In the genomic region with DNA sequence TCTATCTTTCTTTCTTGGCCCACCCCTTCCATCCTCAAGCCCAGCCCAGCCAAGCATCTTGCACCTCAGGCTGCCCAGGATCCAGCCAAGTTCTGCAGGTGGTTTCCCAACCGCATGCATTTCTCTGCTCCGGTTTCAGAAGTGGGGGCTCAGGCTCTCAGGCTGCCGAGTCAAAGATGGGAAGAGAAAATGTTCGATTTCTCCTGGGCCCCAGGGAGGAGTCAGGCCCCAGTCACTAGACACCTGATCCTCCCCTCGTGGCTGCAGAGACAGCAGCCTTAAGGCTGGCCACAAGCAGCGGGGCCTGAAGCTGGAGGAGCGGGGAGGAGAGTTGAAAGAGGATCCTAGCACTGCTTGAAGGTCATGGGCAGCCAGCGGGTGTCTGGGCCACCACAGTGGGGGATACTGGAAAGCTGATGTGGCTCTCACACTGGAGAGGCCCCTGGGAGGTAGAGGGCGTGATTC, we compare ENCODE assay signal across 16 cellular contexts. TPM values are rescaled to one million over a fixed set of nuclear protein-coding genes. Genes with fewer than 3 reads are reported as not detected.
A peak's percentile ranks its signal among the peaks of the same experiment; 100 is the strongest.
DNase-seq lines count a peak whose midpoint lies in the region; ATAC-seq and TF ChIP-seq lines count a peak whose summit lies in the region.
"Had no signal": no experiment of that assay in that cellular context is flagged by ENCODE, and none has a peak within 500 bp of the region (broad histone marks: within the 10 kb centered on the region; RNA-seq: fewer than 3 reads in every experiment).

No MANE protein-coding gene starts in this region.

- H3K36me3 ChIP-seq in GM06990 (ENCODE audit: control insufficient read depth, insufficient read depth, low read length) (no peaks in the 10 kb centered on the region), transverse colon (no peaks in the 10 kb centered on the region)
- H3K36me3 ChIP-seq: neutrophil had no signal

- H3K27me3 ChIP-seq in GM06990 (replicated peaks; ENCODE audit: control insufficient read depth, insufficient read depth, low read length), result no peaks in the 10 kb centered on the region
- H3K27me3 ChIP-seq in transverse colon, result no peaks in the 10 kb centered on the region

- intact Hi-C loops in transverse colon (cut with DNase I; ENCODE audit: low total_unique reads), result no loop called here

- H3K4me1 ChIP-seq in transverse colon, result no peaks in the 10 kb centered on the region
- H3K4me1 ChIP-seq: foreskin keratinocyte had no signal

- in situ Hi-C loops in transverse colon (cut with MboI; ENCODE audit: low pct_ligation_motif_present in 1 of 4, low pct_unique_long_range_greater_than_20kb in 1 of 4, low sequenced_read_pairs in 3 of 4), result loop anchor here in 2 of 4 donors (25.0 kb wide), 1 partner anchor 710 kb away; no protein-coding TSS in a partner anchor

- peaks cover 6% of the 10 kb centered on the region for H3K27me3 Mint-ChIP-seq in T-helper 2 cell treated with Interferon-gamma antibody and Interleukin-4, amounts not matched to agents 5 μg/mL and 100 μg/mL, for 36 hours (ENCODE audit: low read depth)

- no peak overlapping the region for H3K27ac ChIP-seq in transverse colon
- H3K27ac ChIP-seq: foreskin keratinocyte, neutrophil had no signal

- ATAC-seq in GM21529 (IDR thresholded peaks at IDR 0.05; ENCODE audit: unreplicated experiment), result peak; percentile 50
- ATAC-seq: foreskin keratinocyte, left lobe of liver had no signal

- no peaks in the 10 kb centered on the region for H3K4me1 Mint-ChIP-seq in T-helper 2 cell treated with Interferon-gamma antibody and Interleukin-4, amounts not matched to agents 5 μg/mL and 100 μg/mL, for 36 hours (ENCODE audit: low read depth)

- no peaks in the 10 kb centered on the region for H3K36me3 Mint-ChIP-seq in T-helper 2 cell treated with Interferon-gamma antibody and Interleukin-4, amounts not matched to agents 5 μg/mL and 100 μg/mL, for 36 hours (ENCODE audit: low read depth)

- peaks cover 4% of the 10 kb centered on the region for H3K9me3 Mint-ChIP-seq in T-helper 2 cell treated with Interferon-gamma antibody and Interleukin-4, amounts not matched to agents 5 μg/mL and 100 μg/mL, for 36 hours

- H3K4me3 ChIP-seq in GM06990 (replicated peaks; ENCODE audit: low read depth, low read length) (no peak overlapping the region), transverse colon (no peak overlapping the region)

- no peak overlapping the region for H3K4me3 Mint-ChIP-seq in T-helper 2 cell treated with Interferon-gamma antibody and Interleukin-4, amounts not matched to agents 5 μg/mL and 100 μg/mL, for 36 hours
- H3K4me3 Mint-ChIP-seq: activated T-cell treated with anti-CD3 and anti-CD28 coated beads, Interleukin-2, amount 50 U/mL, for 24 hours had no signal

- H3K9me3 ChIP-seq in transverse colon, result no peaks in the 10 kb centered on the region
- H3K9me3 ChIP-seq: neutrophil had no signal

- DNase-seq in GM06990 (ENCODE audit: extremely low read depth, insufficient read length) (peak; percentile 40), NCI-H2171 (lab: John Stamatoyannopoulos, UW) (peak; percentile 48), left kidney (ENCODE audit: low read depth, low spot score) (peak; percentile 94), cortex of kidney (lab: John Stamatoyannopoulos, UW) (no peak), transverse colon (no peak), ureter (ENCODE audit: low spot score) (no peak)
- no peak for DNase-seq in T-helper 2 cell treated with Interferon-gamma antibody and Interleukin-4, amounts not matched to agents 5 μg/mL and 100 μg/mL, for 36 hours (ENCODE audit: low spot score)
- DNase-seq: activated CD4-positive, alpha-beta T cell treated with anti-CD3 and anti-CD28 coated beads for 1 hour; activated T-cell treated with anti-CD3 and anti-CD28 coated beads, Interleukin-2, amount 50 U/mL, for 24 hours; aorta; effector CD8-positive, alpha-beta T cell; foreskin keratinocyte; SW 1271 had no signal

- 40 to 74% methylated on average over 3 to 9 of the region's 9 CpGs for WGBS in transverse colon (ENCODE audit: low coverage in 1 of 2), 2 donors

- no peak overlapping the region for H3K27ac Mint-ChIP-seq in T-helper 2 cell treated with Interferon-gamma antibody and Interleukin-4, amounts not matched to agents 5 μg/mL and 100 μg/mL, for 36 hours
- H3K27ac Mint-ChIP-seq: activated T-cell treated with anti-CD3 and anti-CD28 coated beads, Interleukin-2, amount 50 U/mL, for 24 hours had no signal

- TF ChIP-seq EP300 in transverse colon (IDR thresholded peaks at IDR 0.05; ENCODE audit: low read depth), result no peak

- no peak for TF ChIP-seq POLR2A in transverse colon (IDR thresholded peaks at IDR 0.05)

- TF ChIP-seq CTCF in GM06990 (IDR thresholded peaks at IDR 0.05; ENCODE audit: insufficient read depth, low read length, poor library complexity, severe bottlenecking) (no peak), transverse colon (IDR thresholded peaks at IDR 0.05) (no peak)

RNA-seq across cellular contexts. Expression of gene ZFAND3, which starts 42.2 kb away (rescaled TPM):
- total RNA-seq in transverse colon (10 to 100 TPM; 20.5 to 83.4 (median 36.5) TPM), ureter (123 TPM)

Comparison
In these comparisons a context has a peak if more than half of its experiments do, and no peak if none do; other contexts are left out.
1. DNase-seq: peak in GM06990 (single experiment), NCI-H2171 (single experiment) and left kidney (single experiment); none in cortex of kidney (single experiment), transverse colon (single experiment), ureter (single experiment) and T-helper 2 cell treated with Interferon-gamma antibody and Interleukin-4, amounts not matched to agents 5 μg/mL and 100 μg/mL, for 36 hours (single experiment).